In the genomic region with DNA sequence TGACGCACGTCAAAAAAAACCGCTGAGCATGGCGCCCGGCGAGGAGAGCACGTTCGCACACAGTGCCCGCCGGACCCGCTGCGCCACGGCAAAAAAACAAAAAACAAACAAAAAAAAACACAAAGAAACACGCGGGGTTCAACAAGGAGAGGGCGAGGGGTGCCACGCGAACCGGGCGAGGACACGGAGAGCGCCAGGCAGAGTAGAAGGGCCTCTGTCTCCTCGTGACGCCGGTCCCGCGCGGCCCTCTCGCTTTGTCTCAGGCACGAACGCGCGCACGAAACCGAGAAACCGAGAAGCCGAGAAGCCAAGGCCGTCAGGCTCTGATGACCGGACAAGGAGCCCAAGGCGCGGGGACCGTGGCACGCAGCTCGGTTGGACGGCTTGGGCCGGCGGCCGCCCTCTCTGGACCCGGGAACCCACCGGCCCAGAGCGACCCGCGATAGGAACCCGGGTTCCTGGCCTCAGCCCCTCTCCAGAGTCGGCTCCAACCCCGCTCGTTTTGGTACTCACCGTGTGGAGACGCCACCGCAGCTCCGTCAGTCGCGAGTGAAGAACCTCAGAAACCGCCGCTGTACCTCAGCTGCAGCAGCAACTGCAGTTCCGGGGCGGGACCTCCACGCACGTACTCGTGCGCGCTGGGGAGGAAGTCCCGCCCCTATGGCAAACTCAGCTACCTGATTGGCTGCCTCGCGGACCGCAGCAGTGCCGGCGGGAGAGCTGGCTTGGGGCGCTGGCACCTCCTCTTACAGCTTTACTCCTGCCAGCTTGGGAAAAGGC, we compare ENCODE assay signal across 1 cellular context.
TF ChIP-seq lines count a peak whose summit lies in the region.

A gene with protein sequence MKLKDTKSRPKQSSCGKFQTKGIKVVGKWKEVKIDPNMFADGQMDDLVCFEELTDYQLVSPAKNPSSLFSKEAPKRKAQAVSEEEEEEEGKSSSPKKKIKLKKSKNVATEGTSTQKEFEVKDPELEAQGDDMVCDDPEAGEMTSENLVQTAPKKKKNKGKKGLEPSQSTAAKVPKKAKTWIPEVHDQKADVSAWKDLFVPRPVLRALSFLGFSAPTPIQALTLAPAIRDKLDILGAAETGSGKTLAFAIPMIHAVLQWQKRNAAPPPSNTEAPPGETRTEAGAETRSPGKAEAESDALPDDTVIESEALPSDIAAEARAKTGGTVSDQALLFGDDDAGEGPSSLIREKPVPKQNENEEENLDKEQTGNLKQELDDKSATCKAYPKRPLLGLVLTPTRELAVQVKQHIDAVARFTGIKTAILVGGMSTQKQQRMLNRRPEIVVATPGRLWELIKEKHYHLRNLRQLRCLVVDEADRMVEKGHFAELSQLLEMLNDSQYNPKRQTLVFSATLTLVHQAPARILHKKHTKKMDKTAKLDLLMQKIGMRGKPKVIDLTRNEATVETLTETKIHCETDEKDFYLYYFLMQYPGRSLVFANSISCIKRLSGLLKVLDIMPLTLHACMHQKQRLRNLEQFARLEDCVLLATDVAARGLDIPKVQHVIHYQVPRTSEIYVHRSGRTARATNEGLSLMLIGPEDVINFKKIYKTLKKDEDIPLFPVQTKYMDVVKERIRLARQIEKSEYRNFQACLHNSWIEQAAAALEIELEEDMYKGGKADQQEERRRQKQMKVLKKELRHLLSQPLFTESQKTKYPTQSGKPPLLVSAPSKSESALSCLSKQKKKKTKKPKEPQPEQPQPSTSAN (minus strand): TSS at position 597 of the 780 bp plus-strand sequence. CDS start 1,460 bp downstream, outside the sequence.
A gene with protein sequence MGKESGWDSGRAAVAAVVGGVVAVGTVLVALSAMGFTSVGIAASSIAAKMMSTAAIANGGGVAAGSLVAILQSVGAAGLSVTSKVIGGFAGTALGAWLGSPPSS (plus strand): TSS at position 705 of the 780 bp plus-strand sequence. CDS start 15,628 bp downstream, outside the sequence.

TF ChIP-seq in HepG2, 621 proteins besides CTCF, POLR2A, EP300 and RAD21 (continued from another document and continues in another):
- TF ChIP-seq, protein P1, sequence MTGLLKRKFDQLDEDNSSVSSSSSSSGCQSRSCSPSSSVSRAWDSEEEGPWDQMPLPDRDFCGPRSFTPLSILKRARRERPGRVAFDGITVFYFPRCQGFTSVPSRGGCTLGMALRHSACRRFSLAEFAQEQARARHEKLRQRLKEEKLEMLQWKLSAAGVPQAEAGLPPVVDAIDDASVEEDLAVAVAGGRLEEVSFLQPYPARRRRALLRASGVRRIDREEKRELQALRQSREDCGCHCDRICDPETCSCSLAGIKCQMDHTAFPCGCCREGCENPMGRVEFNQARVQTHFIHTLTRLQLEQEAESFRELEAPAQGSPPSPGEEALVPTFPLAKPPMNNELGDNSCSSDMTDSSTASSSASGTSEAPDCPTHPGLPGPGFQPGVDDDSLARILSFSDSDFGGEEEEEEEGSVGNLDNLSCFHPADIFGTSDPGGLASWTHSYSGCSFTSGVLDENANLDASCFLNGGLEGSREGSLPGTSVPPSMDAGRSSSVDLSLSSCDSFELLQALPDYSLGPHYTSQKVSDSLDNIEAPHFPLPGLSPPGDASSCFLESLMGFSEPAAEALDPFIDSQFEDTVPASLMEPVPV (CRISPR knock-in tag; IDR thresholded peaks at IDR 0.05), result no peak
- TF ChIP-seq, protein P2, sequence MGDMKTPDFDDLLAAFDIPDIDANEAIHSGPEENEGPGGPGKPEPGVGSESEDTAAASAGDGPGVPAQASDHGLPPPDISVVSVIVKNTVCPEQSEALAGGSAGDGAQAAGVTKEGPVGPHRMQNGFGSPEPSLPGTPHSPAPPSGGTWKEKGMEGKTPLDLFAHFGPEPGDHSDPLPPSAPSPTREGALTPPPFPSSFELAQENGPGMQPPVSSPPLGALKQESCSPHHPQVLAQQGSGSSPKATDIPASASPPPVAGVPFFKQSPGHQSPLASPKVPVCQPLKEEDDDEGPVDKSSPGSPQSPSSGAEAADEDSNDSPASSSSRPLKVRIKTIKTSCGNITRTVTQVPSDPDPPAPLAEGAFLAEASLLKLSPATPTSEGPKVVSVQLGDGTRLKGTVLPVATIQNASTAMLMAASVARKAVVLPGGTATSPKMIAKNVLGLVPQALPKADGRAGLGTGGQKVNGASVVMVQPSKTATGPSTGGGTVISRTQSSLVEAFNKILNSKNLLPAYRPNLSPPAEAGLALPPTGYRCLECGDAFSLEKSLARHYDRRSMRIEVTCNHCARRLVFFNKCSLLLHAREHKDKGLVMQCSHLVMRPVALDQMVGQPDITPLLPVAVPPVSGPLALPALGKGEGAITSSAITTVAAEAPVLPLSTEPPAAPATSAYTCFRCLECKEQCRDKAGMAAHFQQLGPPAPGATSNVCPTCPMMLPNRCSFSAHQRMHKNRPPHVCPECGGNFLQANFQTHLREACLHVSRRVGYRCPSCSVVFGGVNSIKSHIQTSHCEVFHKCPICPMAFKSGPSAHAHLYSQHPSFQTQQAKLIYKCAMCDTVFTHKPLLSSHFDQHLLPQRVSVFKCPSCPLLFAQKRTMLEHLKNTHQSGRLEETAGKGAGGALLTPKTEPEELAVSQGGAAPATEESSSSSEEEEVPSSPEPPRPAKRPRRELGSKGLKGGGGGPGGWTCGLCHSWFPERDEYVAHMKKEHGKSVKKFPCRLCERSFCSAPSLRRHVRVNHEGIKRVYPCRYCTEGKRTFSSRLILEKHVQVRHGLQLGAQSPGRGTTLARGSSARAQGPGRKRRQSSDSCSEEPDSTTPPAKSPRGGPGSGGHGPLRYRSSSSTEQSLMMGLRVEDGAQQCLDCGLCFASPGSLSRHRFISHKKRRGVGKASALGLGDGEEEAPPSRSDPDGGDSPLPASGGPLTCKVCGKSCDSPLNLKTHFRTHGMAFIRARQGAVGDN (CRISPR knock-in tag; IDR thresholded peaks at IDR 0.05), result peak; percentile 86
- TF ChIP-seq IKZF4 (CRISPR knock-in tag; IDR thresholded peaks at IDR 0.05; ENCODE audit: borderline replicate concordance, low read depth, not compliant biosample characterization) (no peak), PAX8 (CRISPR knock-in tag; IDR thresholded peaks at IDR 0.05; ENCODE audit: borderline replicate concordance) (no peak), ZNF788 (CRISPR knock-in tag; IDR thresholded peaks at IDR 0.05; ENCODE audit: borderline replicate concordance) (no peak; the same call in 1 of the 2 replicates), SIX1 (CRISPR knock-in tag; IDR thresholded peaks at IDR 0.05; ENCODE audit: borderline replicate concordance) (no peak), KLF16 (CRISPR knock-in tag; IDR thresholded peaks at IDR 0.05) (no peak; a peak in 2 of 4 replicates), ZFAT (CRISPR knock-in tag; conservative IDR thresholded peaks at IDR 0.05) (no peak), ZFP37 (CRISPR knock-in tag; IDR thresholded peaks at IDR 0.05; ENCODE audit: borderline replicate concordance) (no peak), RELA (CRISPR knock-in tag; IDR thresholded peaks at IDR 0.05) (no peak), ZNF879 (CRISPR knock-in tag; IDR thresholded peaks at IDR 0.05) (peak; percentile 39; the same call in 1 of the 2 replicates), FOXO1 (CRISPR knock-in tag; IDR thresholded peaks at IDR 0.05) (peak; percentile 47; the same call in 1 of the 2 replicates), ZSCAN20 (CRISPR knock-in tag; IDR thresholded peaks at IDR 0.05; ENCODE audit: borderline replicate concordance) (no peak), ZNF619 (CRISPR knock-in tag; IDR thresholded peaks at IDR 0.05) (no peak), GZF1 (CRISPR knock-in tag; IDR thresholded peaks at IDR 0.05) (no peak; the same call in 1 of the 2 replicates), KLF15 (CRISPR knock-in tag; IDR thresholded peaks at IDR 0.05; ENCODE audit: borderline replicate concordance) (no peak), NBN (conservative IDR thresholded peaks at IDR 0.05) (no peak), MYC (CRISPR knock-in tag; IDR thresholded peaks at IDR 0.05; ENCODE audit: borderline replicate concordance) (peak; percentile 51; the same call in 1 of the 2 replicates)
- TF ChIP-seq, protein P3, sequence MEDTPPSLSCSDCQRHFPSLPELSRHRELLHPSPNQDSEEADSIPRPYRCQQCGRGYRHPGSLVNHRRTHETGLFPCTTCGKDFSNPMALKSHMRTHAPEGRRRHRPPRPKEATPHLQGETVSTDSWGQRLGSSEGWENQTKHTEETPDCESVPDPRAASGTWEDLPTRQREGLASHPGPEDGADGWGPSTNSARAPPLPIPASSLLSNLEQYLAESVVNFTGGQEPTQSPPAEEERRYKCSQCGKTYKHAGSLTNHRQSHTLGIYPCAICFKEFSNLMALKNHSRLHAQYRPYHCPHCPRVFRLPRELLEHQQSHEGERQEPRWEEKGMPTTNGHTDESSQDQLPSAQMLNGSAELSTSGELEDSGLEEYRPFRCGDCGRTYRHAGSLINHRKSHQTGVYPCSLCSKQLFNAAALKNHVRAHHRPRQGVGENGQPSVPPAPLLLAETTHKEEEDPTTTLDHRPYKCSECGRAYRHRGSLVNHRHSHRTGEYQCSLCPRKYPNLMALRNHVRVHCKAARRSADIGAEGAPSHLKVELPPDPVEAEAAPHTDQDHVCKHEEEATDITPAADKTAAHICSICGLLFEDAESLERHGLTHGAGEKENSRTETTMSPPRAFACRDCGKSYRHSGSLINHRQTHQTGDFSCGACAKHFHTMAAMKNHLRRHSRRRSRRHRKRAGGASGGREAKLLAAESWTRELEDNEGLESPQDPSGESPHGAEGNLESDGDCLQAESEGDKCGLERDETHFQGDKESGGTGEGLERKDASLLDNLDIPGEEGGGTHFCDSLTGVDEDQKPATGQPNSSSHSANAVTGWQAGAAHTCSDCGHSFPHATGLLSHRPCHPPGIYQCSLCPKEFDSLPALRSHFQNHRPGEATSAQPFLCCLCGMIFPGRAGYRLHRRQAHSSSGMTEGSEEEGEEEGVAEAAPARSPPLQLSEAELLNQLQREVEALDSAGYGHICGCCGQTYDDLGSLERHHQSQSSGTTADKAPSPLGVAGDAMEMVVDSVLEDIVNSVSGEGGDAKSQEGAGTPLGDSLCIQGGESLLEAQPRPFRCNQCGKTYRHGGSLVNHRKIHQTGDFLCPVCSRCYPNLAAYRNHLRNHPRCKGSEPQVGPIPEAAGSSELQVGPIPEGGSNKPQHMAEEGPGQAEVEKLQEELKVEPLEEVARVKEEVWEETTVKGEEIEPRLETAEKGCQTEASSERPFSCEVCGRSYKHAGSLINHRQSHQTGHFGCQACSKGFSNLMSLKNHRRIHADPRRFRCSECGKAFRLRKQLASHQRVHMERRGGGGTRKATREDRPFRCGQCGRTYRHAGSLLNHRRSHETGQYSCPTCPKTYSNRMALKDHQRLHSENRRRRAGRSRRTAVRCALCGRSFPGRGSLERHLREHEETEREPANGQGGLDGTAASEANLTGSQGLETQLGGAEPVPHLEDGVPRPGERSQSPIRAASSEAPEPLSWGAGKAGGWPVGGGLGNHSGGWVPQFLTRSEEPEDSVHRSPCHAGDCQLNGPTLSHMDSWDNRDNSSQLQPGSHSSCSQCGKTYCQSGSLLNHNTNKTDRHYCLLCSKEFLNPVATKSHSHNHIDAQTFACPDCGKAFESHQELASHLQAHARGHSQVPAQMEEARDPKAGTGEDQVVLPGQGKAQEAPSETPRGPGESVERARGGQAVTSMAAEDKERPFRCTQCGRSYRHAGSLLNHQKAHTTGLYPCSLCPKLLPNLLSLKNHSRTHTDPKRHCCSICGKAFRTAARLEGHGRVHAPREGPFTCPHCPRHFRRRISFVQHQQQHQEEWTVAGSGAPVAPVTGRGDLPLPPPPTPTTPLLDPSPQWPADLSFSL (CRISPR knock-in tag; IDR thresholded peaks at IDR 0.05), result no peak
- TF ChIP-seq, protein P4, sequence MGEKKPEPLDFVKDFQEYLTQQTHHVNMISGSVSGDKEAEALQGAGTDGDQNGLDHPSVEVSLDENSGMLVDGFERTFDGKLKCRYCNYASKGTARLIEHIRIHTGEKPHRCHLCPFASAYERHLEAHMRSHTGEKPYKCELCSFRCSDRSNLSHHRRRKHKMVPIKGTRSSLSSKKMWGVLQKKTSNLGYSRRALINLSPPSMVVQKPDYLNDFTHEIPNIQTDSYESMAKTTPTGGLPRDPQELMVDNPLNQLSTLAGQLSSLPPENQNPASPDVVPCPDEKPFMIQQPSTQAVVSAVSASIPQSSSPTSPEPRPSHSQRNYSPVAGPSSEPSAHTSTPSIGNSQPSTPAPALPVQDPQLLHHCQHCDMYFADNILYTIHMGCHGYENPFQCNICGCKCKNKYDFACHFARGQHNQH (CRISPR knock-in tag; IDR thresholded peaks at IDR 0.05), result no peak
- TF ChIP-seq, protein P5, sequence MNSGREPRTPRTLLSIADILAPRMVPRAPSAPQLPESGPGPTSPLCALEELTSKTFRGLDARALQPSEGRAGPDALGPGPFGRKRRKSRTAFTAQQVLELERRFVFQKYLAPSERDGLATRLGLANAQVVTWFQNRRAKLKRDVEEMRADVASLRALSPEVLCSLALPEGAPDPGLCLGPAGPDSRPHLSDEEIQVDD (CRISPR knock-in tag; IDR thresholded peaks at IDR 0.05; ENCODE audit: borderline replicate concordance), result no peak
- TF ChIP-seq, protein P6, sequence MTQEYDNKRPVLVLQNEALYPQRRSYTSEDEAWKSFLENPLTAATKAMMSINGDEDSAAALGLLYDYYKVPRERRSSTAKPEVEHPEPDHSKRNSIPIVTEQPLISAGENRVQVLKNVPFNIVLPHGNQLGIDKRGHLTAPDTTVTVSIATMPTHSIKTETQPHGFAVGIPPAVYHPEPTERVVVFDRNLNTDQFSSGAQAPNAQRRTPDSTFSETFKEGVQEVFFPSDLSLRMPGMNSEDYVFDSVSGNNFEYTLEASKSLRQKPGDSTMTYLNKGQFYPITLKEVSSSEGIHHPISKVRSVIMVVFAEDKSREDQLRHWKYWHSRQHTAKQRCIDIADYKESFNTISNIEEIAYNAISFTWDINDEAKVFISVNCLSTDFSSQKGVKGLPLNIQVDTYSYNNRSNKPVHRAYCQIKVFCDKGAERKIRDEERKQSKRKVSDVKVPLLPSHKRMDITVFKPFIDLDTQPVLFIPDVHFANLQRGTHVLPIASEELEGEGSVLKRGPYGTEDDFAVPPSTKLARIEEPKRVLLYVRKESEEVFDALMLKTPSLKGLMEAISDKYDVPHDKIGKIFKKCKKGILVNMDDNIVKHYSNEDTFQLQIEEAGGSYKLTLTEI (CRISPR knock-in tag; conservative IDR thresholded peaks at IDR 0.05), result no peak
- TF ChIP-seq, protein P7, sequence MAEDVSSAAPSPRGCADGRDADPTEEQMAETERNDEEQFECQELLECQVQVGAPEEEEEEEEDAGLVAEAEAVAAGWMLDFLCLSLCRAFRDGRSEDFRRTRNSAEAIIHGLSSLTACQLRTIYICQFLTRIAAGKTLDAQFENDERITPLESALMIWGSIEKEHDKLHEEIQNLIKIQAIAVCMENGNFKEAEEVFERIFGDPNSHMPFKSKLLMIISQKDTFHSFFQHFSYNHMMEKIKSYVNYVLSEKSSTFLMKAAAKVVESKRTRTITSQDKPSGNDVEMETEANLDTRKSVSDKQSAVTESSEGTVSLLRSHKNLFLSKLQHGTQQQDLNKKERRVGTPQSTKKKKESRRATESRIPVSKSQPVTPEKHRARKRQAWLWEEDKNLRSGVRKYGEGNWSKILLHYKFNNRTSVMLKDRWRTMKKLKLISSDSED (CRISPR knock-in tag; IDR thresholded peaks at IDR 0.05), result no peak
